8 cellular contexts compared by ENCODE assay signal in the genomic region with DNA sequence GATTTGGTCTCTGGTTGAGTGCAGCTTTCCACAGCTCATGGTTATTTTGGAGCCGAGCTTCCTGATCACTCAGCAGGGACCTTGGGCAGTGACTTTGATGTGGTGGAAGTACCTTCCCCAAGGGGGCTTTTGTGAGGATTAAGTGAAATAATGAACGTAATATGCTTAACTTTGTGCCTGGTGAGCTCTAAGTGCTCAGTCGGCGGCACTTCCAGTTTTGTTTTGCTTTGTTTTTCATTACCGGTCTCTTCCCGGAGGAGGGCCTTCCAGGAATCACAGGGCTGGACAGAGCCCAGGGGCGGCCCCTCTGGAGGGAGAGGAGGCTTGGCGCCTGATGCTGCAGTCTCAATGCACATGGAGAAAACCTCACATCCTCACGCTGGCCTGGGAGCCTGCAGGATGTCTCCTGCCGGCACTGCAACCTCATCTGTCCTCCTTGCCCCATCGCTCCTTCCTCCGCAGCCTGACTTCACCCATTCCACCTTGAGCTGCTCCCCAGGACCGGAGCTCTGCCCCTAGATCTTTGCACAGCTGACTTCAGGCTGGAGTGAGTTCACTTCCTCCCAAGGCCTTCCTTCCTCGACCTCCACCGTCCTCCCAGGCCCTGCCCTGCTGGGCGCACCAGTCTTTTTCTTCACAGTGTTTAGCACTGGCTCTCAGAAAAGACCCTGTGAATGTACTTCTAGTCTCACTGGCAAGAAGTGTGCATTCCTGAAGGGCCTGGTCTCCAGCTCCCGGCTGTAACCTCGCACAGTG. TPM values are rescaled to one million over a fixed set of nuclear protein-coding genes. Genes with fewer than 3 reads are reported as not detected.
A peak's percentile ranks its signal among the peaks of the same experiment; 100 is the strongest.
DNase-seq lines count a peak whose midpoint lies in the region; TF ChIP-seq lines count a peak whose summit lies in the region.

No MANE protein-coding gene starts in this region.

- peak overlapping the region; percentile 90 for H3K4me3 ChIP-seq in osteoblast (ENCODE audit: insufficient read depth, low read length)

- H3K9me3 Mint-ChIP-seq in activated CD4-positive, alpha-beta T cell treated with anti-CD3 and anti-CD28 coated beads, Interleukin-2, amount 10 ng/mL, durations not matched to agents 7 days and 5 days = no peaks in the 10 kb centered on the region
- H3K9me3 Mint-ChIP-seq in activated T-helper 1 cell treated with anti-CD3 and anti-CD28 coated beads, Interleukin-12 subunit alpha, Interleukin-12 subunit beta, Interleukin-2, Interleukin-4 antibody, amounts not matched to agents 30 ng/mL and 10 ng/mL and 1 ng/mL, durations not matched to agents 14 hours and 24 hours and 36 hours = no peaks in the 10 kb centered on the region
- H3K9me3 Mint-ChIP-seq in glutamatergic neuron (ENCODE audit: unreplicated experiment) = no peaks in the 10 kb centered on the region

- no peak for TF ChIP-seq CTCF in glutamatergic neuron (IDR thresholded peaks at IDR 0.05; ENCODE audit: partially characterized antibody, unreplicated experiment)
- TF ChIP-seq CTCF in osteoblast (IDR thresholded peaks at IDR 0.05; ENCODE audit: extremely low read depth, low read depth, low read length) = no peak

- peak overlapping the region; percentile 99 for H3K4me2 ChIP-seq in osteoblast (ENCODE audit: insufficient read depth, low read length)

- CTCF ChIA-PET in activated CD4-positive, alpha-beta T cell treated with anti-CD3 and anti-CD28 coated beads, Interleukin-2, amount 10 ng/mL, durations not matched to agents 7 days and 5 days (lab: Charles Lee) = interaction anchor here (0.6 to 4.9 kb wide), 13 partner anchors 12 to 275 kb away, joined by 3 to 49 read pairs (median 4); a partner anchor contains a TSS

- H3K27me3 Mint-ChIP-seq in activated CD4-positive, alpha-beta T cell treated with anti-CD3 and anti-CD28 coated beads, Interleukin-2, amount 10 ng/mL, durations not matched to agents 7 days and 5 days = no peaks in the 10 kb centered on the region
- H3K27me3 Mint-ChIP-seq in activated T-helper 1 cell treated with anti-CD3 and anti-CD28 coated beads, Interleukin-12 subunit alpha, Interleukin-12 subunit beta, Interleukin-2, Interleukin-4 antibody, amounts not matched to agents 30 ng/mL and 10 ng/mL and 1 ng/mL, durations not matched to agents 14 hours and 24 hours and 36 hours (ENCODE audit: insufficient read depth) = no peaks in the 10 kb centered on the region
- peaks cover 9% of the 10 kb centered on the region for H3K27me3 Mint-ChIP-seq in glutamatergic neuron (ENCODE audit: unreplicated experiment)

- H3K4me1 Mint-ChIP-seq in activated CD4-positive, alpha-beta T cell treated with anti-CD3 and anti-CD28 coated beads, Interleukin-2, amount 10 ng/mL, durations not matched to agents 7 days and 5 days = peaks cover 77% of the 10 kb centered on the region
- peaks cover 73% of the 10 kb centered on the region for H3K4me1 Mint-ChIP-seq in activated T-helper 1 cell treated with anti-CD3 and anti-CD28 coated beads, Interleukin-12 subunit alpha, Interleukin-12 subunit beta, Interleukin-2, Interleukin-4 antibody, amounts not matched to agents 30 ng/mL and 10 ng/mL and 1 ng/mL, durations not matched to agents 14 hours and 24 hours and 36 hours (ENCODE audit: low read depth)
- no peaks in the 10 kb centered on the region for H3K4me1 Mint-ChIP-seq in glutamatergic neuron (ENCODE audit: low read depth, unreplicated experiment)

- POLR2A ChIA-PET in activated CD4-positive, alpha-beta T cell treated with anti-CD3 and anti-CD28 coated beads, Interleukin-2, amount 10 ng/mL, durations not matched to agents 7 days and 5 days (lab: Charles Lee) = interaction anchor here (1.0 kb wide), 1 partner anchor 60 kb away, joined by 3 read pairs; a partner anchor contains a TSS

- peaks cover 52% of the 10 kb centered on the region for H3K36me3 Mint-ChIP-seq in activated CD4-positive, alpha-beta T cell treated with anti-CD3 and anti-CD28 coated beads, Interleukin-2, amount 10 ng/mL, durations not matched to agents 7 days and 5 days (ENCODE audit: low read depth)
- peaks cover 33% of the 10 kb centered on the region for H3K36me3 Mint-ChIP-seq in activated T-helper 1 cell treated with anti-CD3 and anti-CD28 coated beads, Interleukin-12 subunit alpha, Interleukin-12 subunit beta, Interleukin-2, Interleukin-4 antibody, amounts not matched to agents 30 ng/mL and 10 ng/mL and 1 ng/mL, durations not matched to agents 14 hours and 24 hours and 36 hours (ENCODE audit: low read depth)
- H3K36me3 Mint-ChIP-seq in glutamatergic neuron (ENCODE audit: unreplicated experiment) = no peaks in the 10 kb centered on the region

- peak overlapping the region; percentile 95 for H3K27ac Mint-ChIP-seq in activated CD4-positive, alpha-beta T cell treated with anti-CD3 and anti-CD28 coated beads, Interleukin-2, amount 10 ng/mL, durations not matched to agents 7 days and 5 days
- peak overlapping the region; percentile 85 for H3K27ac Mint-ChIP-seq in activated T-helper 1 cell treated with anti-CD3 and anti-CD28 coated beads, Interleukin-12 subunit alpha, Interleukin-12 subunit beta, Interleukin-2, Interleukin-4 antibody, amounts not matched to agents 30 ng/mL and 10 ng/mL and 1 ng/mL, durations not matched to agents 14 hours and 24 hours and 36 hours
- no peak overlapping the region for H3K27ac Mint-ChIP-seq in glutamatergic neuron (ENCODE audit: unreplicated experiment)

- H3K27me3 ChIP-seq in osteoblast (ENCODE audit: insufficient read depth, low read length) = no peaks in the 10 kb centered on the region

- H3K36me3 ChIP-seq in osteoblast (ENCODE audit: insufficient read depth, low read length) = peaks cover 6% of the 10 kb centered on the region

- H3K4me3 Mint-ChIP-seq in activated CD4-positive, alpha-beta T cell treated with anti-CD3 and anti-CD28 coated beads, Interleukin-2, amount 10 ng/mL, durations not matched to agents 7 days and 5 days = peak overlapping the region; percentile 88
- H3K4me3 Mint-ChIP-seq in activated T-helper 1 cell treated with anti-CD3 and anti-CD28 coated beads, Interleukin-12 subunit alpha, Interleukin-12 subunit beta, Interleukin-2, Interleukin-4 antibody, amounts not matched to agents 30 ng/mL and 10 ng/mL and 1 ng/mL, durations not matched to agents 14 hours and 24 hours and 36 hours = peak overlapping the region; percentile 95
- peak overlapping the region; percentile 59 for H3K4me3 Mint-ChIP-seq in glutamatergic neuron (ENCODE audit: unreplicated experiment)

- H3K9me3 ChIP-seq in osteoblast (ENCODE audit: low read depth, low read length) = no peaks in the 10 kb centered on the region

- peak; percentile 38 for DNase-seq in activated CD4-positive, alpha-beta T cell treated with anti-CD3 and anti-CD28 coated beads, Interleukin-2, amount 10 ng/mL, durations not matched to agents 7 days and 5 days
- DNase-seq in activated CD4-positive, alpha-beta T cell treated with anti-CD3 and anti-CD28 coated beads for 4 hours = no peak
- DNase-seq in activated T-helper 1 cell treated with anti-CD3 and anti-CD28 coated beads, Interleukin-12 subunit alpha, Interleukin-12 subunit beta, Interleukin-2, Interleukin-4 antibody, amounts not matched to agents 30 ng/mL and 10 ng/mL and 1 ng/mL, durations not matched to agents 14 hours and 24 hours and 36 hours (ENCODE audit: low spot score) = no peak
- no peak for DNase-seq in glutamatergic neuron
- peak; percentile 93 for DNase-seq in osteoblast (ENCODE audit: insufficient read length, low spot score, missing footprints)
- no peak for DNase-seq in NCI-H146 (lab: John Stamatoyannopoulos, UW)
- no peak for DNase-seq in NCI-H510A treated with DMSO at 0.1 percent for 48 hours (lab: John Stamatoyannopoulos, UW)
- no peak for DNase-seq in activated CD4-positive, CD25-positive, alpha-beta regulatory T cell treated with anti-CD3 and anti-CD28 coated beads, Interleukin-2, amount 50 U/mL, for 72 hours

- H3K27ac ChIP-seq in osteoblast (ENCODE audit: low read depth, low read length) = peak overlapping the region; percentile 99

- peaks cover 56% of the 10 kb centered on the region for H3K4me1 ChIP-seq in osteoblast (ENCODE audit: insufficient read depth, low read length)

- intact Hi-C loops in activated T-helper 1 cell treated with anti-CD3 and anti-CD28 coated beads, Interleukin-12 subunit alpha, Interleukin-12 subunit beta, Interleukin-2, Interleukin-4 antibody, amounts not matched to agents 30 ng/mL and 10 ng/mL and 1 ng/mL, durations not matched to agents 14 hours and 24 hours and 36 hours (cut with micrococcal nuclease) = loop anchor here (2.0 to 5.0 kb wide), 3 partner anchors 14 to 455 kb away; a partner anchor contains a TSS

- peaks cover 23% of the 10 kb centered on the region for H4K20me1 ChIP-seq in osteoblast (ENCODE audit: insufficient read depth, low read length)

- H3K79me2 ChIP-seq in osteoblast (ENCODE audit: insufficient read depth, low read length) = peaks cover 58% of the 10 kb centered on the region

- H2AFZ ChIP-seq in osteoblast (ENCODE audit: low read length) = peak overlapping the region; percentile 88

RNA-seq across cellular contexts. Expression of a gene that starts 1.6 kb away (rescaled TPM):
- total RNA-seq in activated CD4-positive, alpha-beta T cell treated with anti-CD3 and anti-CD28 coated beads, Interleukin-2, amount 10 ng/mL, durations not matched to agents 7 days and 5 days = 10 to 100 TPM; 49.4 to 52.1 TPM
- total RNA-seq in activated T-helper 1 cell treated with anti-CD3 and anti-CD28 coated beads, Interleukin-12 subunit alpha, Interleukin-12 subunit beta, Interleukin-2, Interleukin-4 antibody, amounts not matched to agents 30 ng/mL and 10 ng/mL and 1 ng/mL, durations not matched to agents 14 hours and 24 hours and 36 hours = 30.9 and 35.0 TPM in 2 replicates
- total RNA-seq in glutamatergic neuron (ENCODE audit: unreplicated experiment) (0.96 TPM), osteoblast (86.9 and 106 TPM in 2 replicates)

RNA-seq across cellular contexts. Expression of a gene that starts 48.2 kb away (rescaled TPM):
- 10 to 100 TPM; 36.5 to 38.8 TPM for total RNA-seq in activated CD4-positive, alpha-beta T cell treated with anti-CD3 and anti-CD28 coated beads, Interleukin-2, amount 10 ng/mL, durations not matched to agents 7 days and 5 days
- 47.9 and 50.2 TPM in 2 replicates for total RNA-seq in activated T-helper 1 cell treated with anti-CD3 and anti-CD28 coated beads, Interleukin-12 subunit alpha, Interleukin-12 subunit beta, Interleukin-2, Interleukin-4 antibody, amounts not matched to agents 30 ng/mL and 10 ng/mL and 1 ng/mL, durations not matched to agents 14 hours and 24 hours and 36 hours
- 66.7 TPM for total RNA-seq in glutamatergic neuron (ENCODE audit: unreplicated experiment)
- total RNA-seq in osteoblast = 48.5 and 52.7 TPM in 2 replicates

Comparison
In these comparisons a context has a peak if more than half of its experiments do, and no peak if none do; other contexts are left out.
1. DNase-seq: peak in activated CD4-positive, alpha-beta T cell treated with anti-CD3 and anti-CD28 coated beads, Interleukin-2, amount 10 ng/mL, durations not matched to agents 7 days and 5 days (single experiment) and osteoblast (single experiment); none in activated CD4-positive, alpha-beta T cell treated with anti-CD3 and anti-CD28 coated beads for 4 hours (0 of 2), activated T-helper 1 cell treated with anti-CD3 and anti-CD28 coated beads, Interleukin-12 subunit alpha, Interleukin-12 subunit beta, Interleukin-2, Interleukin-4 antibody, amounts not matched to agents 30 ng/mL and 10 ng/mL and 1 ng/mL, durations not matched to agents 14 hours and 24 hours and 36 hours (single experiment), glutamatergic neuron (single experiment), NCI-H146 (single experiment), NCI-H510A treated with DMSO at 0.1 percent for 48 hours (single experiment) and activated CD4-positive, CD25-positive, alpha-beta regulatory T cell treated with anti-CD3 and anti-CD28 coated beads, Interleukin-2, amount 50 U/mL, for 72 hours (single experiment).
2. RNA of a gene that starts 1.6 kb away (total RNA-seq): 86.9 to 106 TPM in osteoblast, 49.4 to 52.1 TPM in activated CD4-positive, alpha-beta T cell treated with anti-CD3 and anti-CD28 coated beads, Interleukin-2, amount 10 ng/mL, durations not matched to agents 7 days and 5 days and 30.9 to 35.0 TPM in activated T-helper 1 cell treated with anti-CD3 and anti-CD28 coated beads, Interleukin-12 subunit alpha, Interleukin-12 subunit beta, Interleukin-2, Interleukin-4 antibody, amounts not matched to agents 30 ng/mL and 10 ng/mL and 1 ng/mL, durations not matched to agents 14 hours and 24 hours and 36 hours; 0.96 TPM in glutamatergic neuron (single experiment); every median in the first group is over 10 times any median in the second.
3. Peak in every context shown above with its lines, with median percentiles within 50 percentile points of each other: H3K4me3 Mint-ChIP-seq.